Comparison of ENCODE assay signal across 21 cellular contexts in the genomic region with DNA sequence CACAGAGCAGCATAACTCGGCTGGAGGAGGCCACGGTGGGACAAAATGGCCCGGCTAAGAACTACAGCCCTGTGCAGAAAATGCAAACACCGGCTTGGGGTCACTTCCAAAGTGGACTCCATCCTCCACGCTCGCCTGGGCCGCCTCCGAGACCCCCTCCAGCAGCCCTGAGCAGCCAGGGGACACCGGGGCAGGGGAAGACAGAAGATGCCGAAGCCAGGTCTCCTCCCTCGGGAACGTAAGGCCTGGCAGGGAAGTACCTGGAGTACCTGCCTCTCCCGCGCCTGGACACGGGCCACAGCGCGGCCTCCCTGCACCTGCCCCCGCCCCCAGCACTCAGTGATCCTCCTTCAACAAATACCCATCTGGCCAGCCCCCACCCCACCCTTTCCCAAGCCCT.
"Had no signal": no experiment of that assay in that cellular context is flagged by ENCODE, and none has a peak within 500 bp of the region (broad histone marks: within the 10 kb centered on the region; RNA-seq: fewer than 3 reads in every experiment).

No MANE protein-coding gene starts in this region.

- H3K36me3 ChIP-seq: neural progenitor cell, ovary, right lobe of liver, suprapubic skin, transverse colon, vagina had no signal

- H3K4me2 ChIP-seq: neural progenitor cell had no signal

- ATAC-seq: left lobe of liver, natural killer cell, psoas muscle, right lobe of liver had no signal

- H3K27ac ChIP-seq: dorsolateral prefrontal cortex, neural progenitor cell, ovary, psoas muscle, right lobe of liver, suprapubic skin, transverse colon, vagina had no signal

- H3K9ac ChIP-seq: neural progenitor cell had no signal

- DNase-seq: dorsolateral prefrontal cortex; effector CD4-positive, alpha-beta T cell; hypothalamus; kidney; natural killer cell; nucleus accumbens; psoas muscle; right lobe of liver; small intestine; stimulated activated CD4-positive, alpha-beta T cell treated with anti-CD3 and anti-CD28 coated beads, Interleukin-15, amount 100 ng/mL, for 24 hours; stimulated activated CD4-positive, alpha-beta T cell treated with anti-CD3 and anti-CD28 coated beads, Interleukin-2, amount 100 ng/mL, for 48 hours; stimulated activated naive B cell treated with anti-CD40 and anti-IgM and Interleukin-4, amounts not matched to agents 10 μg/mL and 1 μg/mL and 100 μg/mL, for 72 hours; transverse colon had no signal

- H3K4me3 ChIP-seq: dorsolateral prefrontal cortex, lung, neural progenitor cell, ovary, psoas muscle, right lobe of liver, suprapubic skin, transverse colon, vagina had no signal

- FAIRE-seq: colon, frontal cortex, kidney, small intestine had no signal

- H3K9me3 ChIP-seq: ovary, psoas muscle, right lobe of liver, suprapubic skin, transverse colon, vagina had no signal

- H3K27me3 ChIP-seq: dorsolateral prefrontal cortex, neural progenitor cell, ovary, right lobe of liver, suprapubic skin, transverse colon, vagina had no signal

- H2AFZ ChIP-seq: neural progenitor cell had no signal
